In genomic region chr9:96219615-96220257, GRCh38 we compare ENCODE assay signal across 8 cellular contexts.
DNase-seq lines count a peak whose midpoint lies in the region; ATAC-seq and TF ChIP-seq lines count a peak whose summit lies in the region.

No MANE protein-coding gene starts in this region.

- H3K36me3 ChIP-seq in liver (ENCODE audit: control insufficient read depth in 4 of 4, insufficient read depth in 3 of 4, low read depth in 1 of 4, low read length in 3 of 4) (no peaks in the 10 kb centered on the region), suprapubic skin (no peaks in the 10 kb centered on the region)

- no peak for TF ChIP-seq EP300 in suprapubic skin (IDR thresholded peaks at IDR 0.05)

- TF ChIP-seq CTCF in liver (IDR thresholded peaks at IDR 0.05; ENCODE audit: low read depth, low read length, missing input control) (peak; percentile 53), suprapubic skin (IDR thresholded peaks at IDR 0.05) (peak; percentile 14 to 82)

- no peaks in the 10 kb centered on the region for H3K27me3 ChIP-seq in liver (ENCODE audit: control insufficient read depth in 4 of 4, insufficient read depth in 4 of 4, low read length in 3 of 4)
- H3K27me3 ChIP-seq in suprapubic skin: peaks cover 26% of the 10 kb centered on the region

- ATAC-seq in HG03354 (IDR thresholded peaks at IDR 0.05; ENCODE audit: poor library complexity, severe bottlenecking, unreplicated experiment): no peak
- ATAC-seq in HG02885 (IDR thresholded peaks at IDR 0.05; ENCODE audit: poor library complexity, unreplicated experiment): no peak

- TF ChIP-seq POLR2A in suprapubic skin (IDR thresholded peaks at IDR 0.05): no peak

- DNase-seq in Daoy (ENCODE audit: low read depth) (peak; percentile 19), RPMI8226 (peak; percentile 15), suprapubic skin (ENCODE audit: low spot score in 2 of 2) (peak; percentile 77 to 81), DMS79 treated with DMSO at 0.1 percent for 48 hours (lab: John Stamatoyannopoulos, UW) (no peak)
- DNase-seq in central memory CD4-positive, alpha-beta T cell: peak; percentile 15

- TF ChIP-seq RAD21 in liver (IDR thresholded peaks at IDR 0.05): peak; percentile 39 to 62

- H3K4me1 ChIP-seq in liver (ENCODE audit: control insufficient read depth in 4 of 4, insufficient read depth in 4 of 4, low read length in 3 of 4) (peaks cover 3 to 16% (median 11%) of the 10 kb centered on the region in 4 donors), suprapubic skin (peaks cover 29% of the 10 kb centered on the region)

- H3K27ac ChIP-seq in liver (ENCODE audit: low read depth in 1 of 2, low read length in 2 of 2): no peak overlapping the region
- H3K27ac ChIP-seq in suprapubic skin: no peak overlapping the region

- H3K4me3 ChIP-seq in liver (ENCODE audit: low read depth in 1 of 3, low read length in 3 of 3) (peak overlapping the region in 1 of 3 donors; percentile 37), suprapubic skin (peak overlapping the region; percentile 30)

- 26% methylated on average over 23 of the region's 23 CpGs for WGBS in liver
- 36% methylated on average over 13 of the region's 23 CpGs for WGBS in suprapubic skin

- H3K9me3 ChIP-seq in liver (ENCODE audit: control insufficient read depth in 4 of 4, low read length in 3 of 4) (peaks cover 0 to 5% (median 2%) of the 10 kb centered on the region in 4 donors), suprapubic skin (no peaks in the 10 kb centered on the region)

- H3K9ac ChIP-seq in liver (ENCODE audit: low read depth in 1 of 2, low read length in 2 of 2): no peak overlapping the region

TF ChIP-seq in liver, 16 proteins besides CTCF, POLR2A, EP300 and RAD21:
- TF ChIP-seq ATF3 (IDR thresholded peaks at IDR 0.05): no peak
TF ChIP-seq in liver: peak in this region for 0.
